In genomic region chr7:92042056-92042737, GRCh38 we compare ENCODE assay signal across 21 cellular contexts.
DNase-seq lines count a peak whose midpoint lies in the region; ATAC-seq, FAIRE-seq and TF ChIP-seq lines count a peak whose summit lies in the region.
"Had no signal": no experiment of that assay in that cellular context is flagged by ENCODE, and none has a peak within 500 bp of the region (broad histone marks: within the 10 kb centered on the region; RNA-seq: fewer than 3 reads in every experiment).

No MANE protein-coding gene starts in this region.

- H3K9me3 ChIP-seq in K562 (replicated peaks; ENCODE audit: control insufficient read depth, insufficient read depth, low read depth, low read length) (no peaks in the 10 kb centered on the region), liver (ENCODE audit: control insufficient read depth in 4 of 4, low read length in 3 of 4) (no peaks in the 10 kb centered on the region), stomach (no peaks in the 10 kb centered on the region)
- H3K9me3 ChIP-seq: testis had no signal

- no peak for TF ChIP-seq POLR2A in GM12891 (IDR thresholded peaks at IDR 0.05; ENCODE audit: low read depth, low read length)
- no peak for TF ChIP-seq POLR2A in K562 (conservative IDR thresholded peaks at IDR 0.05)
- TF ChIP-seq POLR2A in stomach (IDR thresholded peaks at IDR 0.05), result no peak

- POLR2A ChIA-PET in K562 (lab: Yijun Ruan, JAX), result interaction anchor here (1.2 kb wide), 1 partner anchor 10 kb away, joined by 5 read pairs; no protein-coding TSS in a partner anchor

- H3K36me3 ChIP-seq in K562 (ENCODE audit: control insufficient read depth, insufficient read depth, low read length) (peaks cover 50% of the 10 kb centered on the region), liver (ENCODE audit: control insufficient read depth in 4 of 4, insufficient read depth in 3 of 4, low read depth in 1 of 4, low read length in 3 of 4) (peaks cover 1 to 17% (median 11%) of the 10 kb centered on the region in 4 donors), stomach (peaks cover 17 to 70% (median 60%) of the 10 kb centered on the region in 4 donors)

- intact Hi-C loops in K562 (cut with micrococcal nuclease) (no loop called here), stomach (cut with DNase I; ENCODE audit: low total_unique reads) (no loop called here)

- 79% methylated on average over 4 of the region's 4 CpGs for WGBS in K562 (ENCODE audit: insufficient coverage, low coverage, missing lambda C conversion rate)
- WGBS in liver, result 33% methylated on average over 4 of the region's 4 CpGs
- WGBS in stomach, 5 donors, result 34 to 64% (median 48%) methylated on average over 4 of the region's 4 CpGs

- TF ChIP-seq CTCF in K562 (IDR thresholded peaks at IDR 0.05 in 2 of 3, conservative IDR thresholded peaks at IDR 0.05 in 1 of 3; ENCODE audit: insufficient read depth in 2 of 3, low read depth in 1 of 3, low read length in 3 of 3), result no peak
- TF ChIP-seq CTCF in liver (IDR thresholded peaks at IDR 0.05; ENCODE audit: low read depth, low read length, missing input control), result no peak
- TF ChIP-seq CTCF in stomach (IDR thresholded peaks at IDR 0.05), result no peak
- no peak for TF ChIP-seq CTCF in GM13976 (IDR thresholded peaks at IDR 0.05; ENCODE audit: borderline replicate concordance, control extremely low read depth, extremely low read depth, insufficient read depth, missing control alignments)

- no peaks in the 10 kb centered on the region for H3K79me2 ChIP-seq in K562 (ENCODE audit: control insufficient read depth, insufficient read depth, low read length)

- H3K27ac ChIP-seq in K562 (ENCODE audit: extremely low read depth, low read depth, low read length) (no peak overlapping the region), liver (ENCODE audit: low read depth in 1 of 2, low read length in 2 of 2) (peak overlapping the region; percentile 65 to 77), stomach (peak overlapping the region; percentile 30 to 68 (median 51))
- H3K27ac ChIP-seq: testis, WERI-Rb-1 had no signal

- H3K9me1 ChIP-seq in K562 (ENCODE audit: control insufficient read depth, insufficient read depth, low read length), result no peaks in the 10 kb centered on the region

- no peak for TF ChIP-seq EP300 in K562 (IDR thresholded peaks at IDR 0.05; ENCODE audit: low read length)
- TF ChIP-seq EP300 in stomach (IDR thresholded peaks at IDR 0.05), result no peak

- TF ChIP-seq RAD21 in K562 (CRISPR knock-in tag; conservative IDR thresholded peaks at IDR 0.05 in 1 of 2, IDR thresholded peaks at IDR 0.05 in 1 of 2), result no peak
- peak; percentile 31 to 59 for TF ChIP-seq RAD21 in liver (IDR thresholded peaks at IDR 0.05)

- FAIRE-seq in GM12891 (lab: Jason Lieb, UNC) (peak; percentile 50), K562 (lab: Jason Lieb, UNC) (no peak)

- H3K27me3 ChIP-seq in K562 (ENCODE audit: control insufficient read depth in 2 of 2, insufficient read depth in 2 of 2, low read length in 2 of 2) (no peaks in the 10 kb centered on the region), liver (ENCODE audit: control insufficient read depth in 4 of 4, insufficient read depth in 4 of 4, low read length in 3 of 4) (no peaks in the 10 kb centered on the region), stomach (no peaks in the 10 kb centered on the region)
- H3K27me3 ChIP-seq: testis had no signal

- DNase-seq in GM12891 (ENCODE audit: insufficient read length, low spot score) (no peak), K562 (ENCODE audit: extremely low read depth in 1 of 4, low spot score in 3 of 4) (no peak), stomach (peak; percentile 63), GM13976 (ENCODE audit: low spot score) (no peak), NCI-H226 (no peak)
- DNase-seq: activated CD4-positive, alpha-beta memory T cell treated with anti-CD3 and anti-CD28 coated beads for 36 hours; activated naive CD4-positive, alpha-beta T cell; activated T-cell treated with anti-CD3 and anti-CD28 coated beads for 4 hours; AML-193; aorta; COR-L47; EL; Kasumi-1; NCI-H1092 treated with DMSO at 0.1 percent for 48 hours; NCI-H510A treated with DMSO at 0.1 percent for 48 hours; PC-3; testis; WERI-Rb-1 had no signal

- BruUV-seq in K562 (replicated peaks; lab: Mats Ljungman, UMichigan), result no TSS peak

- ATAC-seq in K562 (peak; percentile 47; the same call in 2 of the 3 replicates), GM19395 (IDR thresholded peaks at IDR 0.05; ENCODE audit: unreplicated experiment) (no peak)
- ATAC-seq: natural killer cell treated with Interleukin-12 subunit alpha and Interleukin-12 subunit beta and Interleukin-15 and Interleukin-18, amount 100 ng/mL, for 72 hours; PC-3 had no signal

- H3K4me1 ChIP-seq in K562 (replicated peaks in 1 of 2; ENCODE audit: control insufficient read depth in 2 of 2, insufficient read depth in 2 of 2, low read length in 2 of 2), result peaks cover 0 to 8% of the 10 kb centered on the region in 2 experiments; a peak in 2 of 5 replicates
- H3K4me1 ChIP-seq in liver (ENCODE audit: control insufficient read depth in 4 of 4, insufficient read depth in 4 of 4, low read length in 3 of 4), result peaks cover 0 to 6% (median 3%) of the 10 kb centered on the region in 4 donors
- peaks cover 0 to 53% (median 16%) of the 10 kb centered on the region in 4 donors for H3K4me1 ChIP-seq in stomach

- in situ Hi-C loops in K562 (cut with MboI) (no loop called here), GM13976 (cut with MboI; ENCODE audit: low sequenced_read_pairs, unreplicated experiment) (no loop called here)

- H3K4me3 ChIP-seq in K562 (no peak overlapping the region), liver (ENCODE audit: low read depth in 1 of 3, low read length in 3 of 3) (peak overlapping the region; percentile 47 to 68 (median 58)), stomach (no peak overlapping the region)
- H3K4me3 ChIP-seq: testis had no signal

- H4K20me1 ChIP-seq in K562 (replicated peaks; ENCODE audit: control insufficient read depth, insufficient read depth, low read length), result no peaks in the 10 kb centered on the region

- H3K4me2 ChIP-seq in K562 (ENCODE audit: insufficient read depth, low read length), result no peak overlapping the region

- CTCF ChIA-PET in K562 (lab: Yijun Ruan, JAX; ENCODE audit: low intra/inter-chr PET ratio), result no interaction called here

- H2AFZ ChIP-seq in K562 (ENCODE audit: low read depth, low read length), result no peak overlapping the region

- H3K9ac ChIP-seq in K562 (ENCODE audit: insufficient read depth in 1 of 2, low read depth in 2 of 2, low read length in 2 of 2), result no peak overlapping the region
- H3K9ac ChIP-seq in liver (ENCODE audit: low read depth in 1 of 2, low read length in 2 of 2), result peak overlapping the region; percentile 64 to 89

TF ChIP-seq in GM12891, 5 proteins besides CTCF, POLR2A, EP300 and RAD21:
- TF ChIP-seq SPI1 (IDR thresholded peaks at IDR 0.05; ENCODE audit: low read depth, low read length), result no peak
- no peak for TF ChIP-seq TAF1 (IDR thresholded peaks at IDR 0.05; ENCODE audit: low read depth, low read length)
- no peak for TF ChIP-seq POU2F2 (IDR thresholded peaks at IDR 0.05; ENCODE audit: low read depth, low read length)
- no peak for TF ChIP-seq POLR2AphosphoS5 (IDR thresholded peaks at IDR 0.05; ENCODE audit: low read depth, low read length)
- no peak for TF ChIP-seq PAX5 (IDR thresholded peaks at IDR 0.05; ENCODE audit: insufficient read depth, low read length, severe bottlenecking)

TF ChIP-seq in K562, 482 proteins besides CTCF, POLR2A, EP300 and RAD21 (continues in another document):
- TF ChIP-seq RBFOX2 (IDR thresholded peaks at IDR 0.05; ENCODE audit: low read depth, low read length) (no peak), PCBP1 (IDR thresholded peaks at IDR 0.05; ENCODE audit: low read depth, low read length, poor library complexity, severe bottlenecking) (no peak), GTF2F1 (IDR thresholded peaks at IDR 0.05; ENCODE audit: low read depth, low read length) (no peak), TCF7L2 (IDR thresholded peaks at IDR 0.05; ENCODE audit: low read depth, low read length) (no peak), TRIM25 (IDR thresholded peaks at IDR 0.05; ENCODE audit: borderline replicate concordance) (no peak), PTTG1 (tag; IDR thresholded peaks at IDR 0.05; ENCODE audit: low read depth) (no peak)

TF ChIP-seq in liver, 16 proteins besides CTCF, POLR2A, EP300 and RAD21 (continues in another document):
- TF ChIP-seq REST (IDR thresholded peaks at IDR 0.05), result peak; percentile 91
- peak; percentile 97 to 98 for TF ChIP-seq HNF4A (conservative IDR thresholded peaks at IDR 0.05)
- peak; percentile 58 for TF ChIP-seq FOXA2 (IDR thresholded peaks at IDR 0.05)
- TF ChIP-seq GABPA (IDR thresholded peaks at IDR 0.05 in 1 of 2, conservative IDR thresholded peaks at IDR 0.05 in 1 of 2), result peak; percentile 4 to 46
- peak; percentile 97 for TF ChIP-seq TAF1 (conservative IDR thresholded peaks at IDR 0.05)
- peak; percentile 96 for TF ChIP-seq HNF4G (IDR thresholded peaks at IDR 0.05)
- TF ChIP-seq FOXA1 (IDR thresholded peaks at IDR 0.05), result no peak
- TF ChIP-seq ATF3 (IDR thresholded peaks at IDR 0.05), result peak; percentile 57
- TF ChIP-seq SP1 (IDR thresholded peaks at IDR 0.05), result peak; percentile 98
- TF ChIP-seq RXRA (IDR thresholded peaks at IDR 0.05), result peak; percentile 58 to 66

Comparison
In these comparisons a context has a peak if more than half of its experiments do, and no peak if none do; other contexts are left out.
1. H3K4me3 ChIP-seq: peak in liver (3 of 3); none in K562 (single experiment) and stomach (0 of 4).
2. H3K9ac ChIP-seq: peak in liver (2 of 2); none in K562 (0 of 2).